8 cellular contexts compared by ENCODE assay signal in genomic region chr7:99500637-99501009, GRCh38. TPM values are rescaled to one million over a fixed set of nuclear protein-coding genes. Genes with fewer than 3 reads are reported as not detected.
DNase-seq lines count a peak whose midpoint lies in the region; ATAC-seq, FAIRE-seq and TF ChIP-seq lines count a peak whose summit lies in the region.

No MANE protein-coding gene starts in this region.

- H3K36me3 Mint-ChIP-seq in T-helper 2 cell treated with Interferon-gamma antibody and Interleukin-4, amounts not matched to agents 5 μg/mL and 100 μg/mL, for 36 hours (ENCODE audit: low read depth), result peaks cover 40% of the 10 kb centered on the region
- H3K36me3 Mint-ChIP-seq in astrocyte (ENCODE audit: low read depth, unreplicated experiment), result peaks cover 3% of the 10 kb centered on the region

- BruUV-seq in HepG2 (replicated peaks; lab: Mats Ljungman, UMichigan), result no TSS peak

- H3K9me3 ChIP-seq in astrocyte (ENCODE audit: insufficient read depth, low read depth, low read length) (no peaks in the 10 kb centered on the region), HepG2 (ENCODE audit: low read length) (no peaks in the 10 kb centered on the region), thoracic aorta (no peaks in the 10 kb centered on the region)

- H3K9ac ChIP-seq in astrocyte (ENCODE audit: low read length) (peak overlapping the region; percentile 96), HepG2 (ENCODE audit: insufficient read depth, low read depth, low read length) (peak overlapping the region; percentile 85)

- peaks cover 24% of the 10 kb centered on the region for H4K20me1 ChIP-seq in astrocyte (ENCODE audit: insufficient read depth, low read length)
- peaks cover 17% of the 10 kb centered on the region for H4K20me1 ChIP-seq in HepG2 (ENCODE audit: insufficient read depth, low read length)

- intact Hi-C loops in HepG2 (cut with micrococcal nuclease; ENCODE audit: unreplicated experiment), result loop anchor here (5.0 kb wide), 1 partner anchor 57 kb away; the partner anchor contains the start of gene ZNF655

- H3K4me2 ChIP-seq in astrocyte (ENCODE audit: low read length) (peak overlapping the region; percentile 97), HepG2 (ENCODE audit: low read depth, low read length) (peak overlapping the region; percentile 79)

- TF ChIP-seq RAD21 in HepG2 (CRISPR knock-in tag; IDR thresholded peaks at IDR 0.05), result no peak

- peak overlapping the region; percentile 90 for H3K27ac ChIP-seq in astrocyte (ENCODE audit: low read depth, low read length)
- peak overlapping the region; percentile 85 for H3K27ac ChIP-seq in HepG2 (ENCODE audit: extremely low read length, insufficient read depth, low read length)
- peak overlapping the region; percentile 93 to 95 for H3K27ac ChIP-seq in thoracic aorta

- no peak for TF ChIP-seq EP300 in HepG2 (IDR thresholded peaks at IDR 0.05; ENCODE audit: low read depth in 2 of 2, low read length in 2 of 2)
- TF ChIP-seq EP300 in HepG2 (CRISPR knock-in tag; IDR thresholded peaks at IDR 0.05; ENCODE audit: borderline replicate concordance), result no peak

- peak overlapping the region; percentile 99 for H3K27ac Mint-ChIP-seq in T-helper 2 cell treated with Interferon-gamma antibody and Interleukin-4, amounts not matched to agents 5 μg/mL and 100 μg/mL, for 36 hours
- H3K27ac Mint-ChIP-seq in astrocyte (ENCODE audit: unreplicated experiment), result peak overlapping the region; percentile 98

- CTCF ChIA-PET in HepG2 (lab: Yijun Ruan, JAX; ENCODE audit: low intra/inter-chr PET ratio, low total read pairs), result no interaction called here

- no peaks in the 10 kb centered on the region for H3K27me3 Mint-ChIP-seq in T-helper 2 cell treated with Interferon-gamma antibody and Interleukin-4, amounts not matched to agents 5 μg/mL and 100 μg/mL, for 36 hours (ENCODE audit: low read depth)
- no peaks in the 10 kb centered on the region for H3K27me3 Mint-ChIP-seq in astrocyte (ENCODE audit: low read depth, unreplicated experiment)

- no peak for DNase-seq in T-helper 2 cell treated with Interferon-gamma antibody and Interleukin-4, amounts not matched to agents 5 μg/mL and 100 μg/mL, for 36 hours (ENCODE audit: low spot score)
- DNase-seq in T-helper 2 cell, result no peak
- DNase-seq in astrocyte (ENCODE audit: low read depth), result no peak
- no peak for DNase-seq in HepG2 (ENCODE audit: low spot score)
- DNase-seq in thoracic aorta (ENCODE audit: low spot score), result no peak
- no peak for DNase-seq in NOMO-1 (lab: John Stamatoyannopoulos, UW; ENCODE audit: unreplicated experiment in 2 of 2)
- no peak for DNase-seq in DMS 273 (lab: John Stamatoyannopoulos, UW; ENCODE audit: unreplicated experiment)
- DNase-seq in GOT3 (lab: John Stamatoyannopoulos, UW), result no peak

- H3K4me3 Mint-ChIP-seq in T-helper 2 cell treated with Interferon-gamma antibody and Interleukin-4, amounts not matched to agents 5 μg/mL and 100 μg/mL, for 36 hours, result peak overlapping the region; percentile 95
- H3K4me3 Mint-ChIP-seq in astrocyte (ENCODE audit: unreplicated experiment), result peak overlapping the region; percentile 100

- no peak for TF ChIP-seq CTCF in astrocyte (IDR thresholded peaks at IDR 0.05; ENCODE audit: insufficient read depth, low read depth, low read length)
- TF ChIP-seq CTCF in HepG2 (CRISPR knock-in tag; IDR thresholded peaks at IDR 0.05), result no peak
- no peak for TF ChIP-seq CTCF in thoracic aorta (IDR thresholded peaks at IDR 0.05)

- no peaks in the 10 kb centered on the region for H3K36me3 ChIP-seq in astrocyte (ENCODE audit: insufficient read depth, low read length)
- peaks cover 2 to 5% of the 10 kb centered on the region in 2 experiments; a peak in 2 of 5 replicates for H3K36me3 ChIP-seq in HepG2 (replicated peaks in 1 of 2; ENCODE audit: control insufficient read depth in 1 of 2, insufficient read depth in 2 of 2, low read length in 2 of 2)
- no peaks in the 10 kb centered on the region for H3K36me3 ChIP-seq in thoracic aorta

- TF ChIP-seq POLR2A in HepG2 (IDR thresholded peaks at IDR 0.05; ENCODE audit: insufficient read depth in 1 of 2, low read depth in 2 of 2, low read length in 2 of 2), result no peak

- H3K4me3 ChIP-seq in astrocyte (ENCODE audit: insufficient read depth, low read depth, low read length) (peak overlapping the region; percentile 97), HepG2 (replicated peaks in 1 of 3; ENCODE audit: insufficient read depth in 1 of 3, low read depth in 2 of 3, low read length in 3 of 3) (peak overlapping the region; percentile 75 to 99 (median 98)), thoracic aorta (peak overlapping the region; percentile 88)

- ATAC-seq in HepG2, result no peak
- ATAC-seq in thoracic aorta (ENCODE audit: insufficient number of reproducible peaks, low FRiP score, low read depth), result no peak

- WGBS in HepG2 (ENCODE audit: low lambda C conversion rate), result 35% methylated on average over 16 of the region's 16 CpGs

- H3K4me1 Mint-ChIP-seq in T-helper 2 cell treated with Interferon-gamma antibody and Interleukin-4, amounts not matched to agents 5 μg/mL and 100 μg/mL, for 36 hours (ENCODE audit: low read depth), result peaks cover 23% of the 10 kb centered on the region
- H3K4me1 Mint-ChIP-seq in astrocyte (ENCODE audit: low read depth, unreplicated experiment), result peaks cover 9% of the 10 kb centered on the region

- peaks cover 10% of the 10 kb centered on the region for H3K9me3 Mint-ChIP-seq in T-helper 2 cell treated with Interferon-gamma antibody and Interleukin-4, amounts not matched to agents 5 μg/mL and 100 μg/mL, for 36 hours
- no peaks in the 10 kb centered on the region for H3K9me3 Mint-ChIP-seq in astrocyte (ENCODE audit: unreplicated experiment)

- FAIRE-seq in astrocyte (lab: Jason Lieb, UNC), result no peak
- FAIRE-seq in HepG2 (lab: Jason Lieb, UNC), result no peak

- H3K4me1 ChIP-seq in astrocyte (ENCODE audit: insufficient read depth, low read length) (peaks cover 10% of the 10 kb centered on the region), HepG2 (ENCODE audit: insufficient read depth, low read length) (peaks cover 21% of the 10 kb centered on the region), thoracic aorta (ENCODE audit: control insufficient read depth in 1 of 2, low read depth in 2 of 2) (peaks cover 28 to 34% of the 10 kb centered on the region in 2 donors)

- in situ Hi-C loops in HepG2 (cut with HindIII; ENCODE audit: extremely low pct_ligation_motif_present, low pct_unique_long_range_greater_than_20kb), result no loop called here

- peak overlapping the region; percentile 85 for H2AFZ ChIP-seq in astrocyte (ENCODE audit: low read depth, low read length)
- no peak overlapping the region for H2AFZ ChIP-seq in HepG2 (ENCODE audit: low read length)

- H3K79me2 ChIP-seq in astrocyte (ENCODE audit: insufficient read depth, low read length) (peaks cover 61% of the 10 kb centered on the region), HepG2 (ENCODE audit: insufficient read depth, low read length) (peaks cover 44% of the 10 kb centered on the region)

- POLR2A ChIA-PET in HepG2 (lab: Yijun Ruan, JAX), result interaction anchor here (0.7 to 4.5 kb wide), 11 partner anchors 27 to 475 kb away, joined by 3 to 31 read pairs (median 7); partner anchors contain the start of genes ATP5MF, AZGP1, CPSF4 and FAM200A

- H3K27me3 ChIP-seq in astrocyte (ENCODE audit: insufficient read depth, low read length) (no peaks in the 10 kb centered on the region), HepG2 (ENCODE audit: control insufficient read depth in 1 of 2, insufficient read depth in 2 of 2, low read length in 2 of 2) (no peaks in the 10 kb centered on the region; a peak in 1 of 5 replicates), thoracic aorta (replicated peaks; ENCODE audit: insufficient read depth) (no peaks in the 10 kb centered on the region)

RNA-seq across cellular contexts. Expression of gene ZNF394, which starts 0.5 kb away (rescaled TPM):
- total RNA-seq in astrocyte (20.0 and 25.7 TPM in 2 replicates), HepG2 (2016; rRNA removed; fragmentation: Illumina TruSeq; extraction: Trizol) (18.7 and 19.6 TPM in 2 replicates), thoracic aorta (10 to 100 TPM; 28.4 to 54.9 TPM)
- 14.4 and 15.6 TPM in 2 replicates for total RNA-seq in HepG2 (2016; cell fraction: cytosol; rRNA removed; fragmentation: Illumina TruSeq; extraction: Trizol; ENCODE audit: low read depth)
- total RNA-seq in HepG2 (2016; cell fraction: insoluble cytoplasmic fraction; rRNA removed; fragmentation: Illumina TruSeq; extraction: Trizol), result 17.1 and 18.1 TPM in 2 replicates
- 18.0 and 18.1 TPM in 2 replicates for total RNA-seq in HepG2 (2016; cell fraction: membrane; rRNA removed; fragmentation: Illumina TruSeq; extraction: Trizol)
- total RNA-seq in HepG2 (2016; cell fraction: nucleus; rRNA removed; fragmentation: Illumina TruSeq; extraction: Trizol), result 12.9 and 15.2 TPM in 2 replicates
- 7.8 and 8.6 TPM in 2 replicates for polyA plus RNA-seq in HepG2 (2011; rRNA removed)
- 6.9 and 7.2 TPM in 2 replicates for polyA plus RNA-seq in HepG2 (2011; cell fraction: cytosol; rRNA removed)
- 9.1 and 13.1 TPM in 2 replicates for polyA plus RNA-seq in HepG2 (2011; cell fraction: nucleus; rRNA removed)
- polyA plus RNA-seq in HepG2 (2012), result 7.0 and 7.3 TPM in 2 replicates
- polyA plus RNA-seq in HepG2 (2016; cell fraction: cytosol; fragmentation: Illumina TruSeq; extraction: Trizol; ENCODE audit: low read depth), result 2.2 and 2.9 TPM in 2 replicates
- polyA plus RNA-seq in HepG2 (2016; cell fraction: insoluble cytoplasmic fraction; fragmentation: Illumina TruSeq; extraction: Trizol; ENCODE audit: low read depth), result 12.0 and 13.7 TPM in 2 replicates
- 4.1 and 4.3 TPM in 2 replicates for polyA plus RNA-seq in HepG2 (2016; cell fraction: membrane; fragmentation: Illumina TruSeq; extraction: Trizol; ENCODE audit: low read depth)
- 20.5 and 23.9 TPM in 2 replicates for polyA plus RNA-seq in HepG2 (2016; cell fraction: nucleus; fragmentation: Illumina TruSeq; extraction: Trizol; ENCODE audit: insufficient read depth, low read depth)
- 9.5 and 16.3 TPM in 2 replicates for polyA minus RNA-seq in HepG2 (2011; rRNA and poly(A)+ RNA removed; ENCODE audit: low replicate concordance)
- polyA minus RNA-seq in HepG2 (2011; cell fraction: cytosol; rRNA and poly(A)+ RNA removed), result 7.2 and 9.4 TPM in 2 replicates
- polyA minus RNA-seq in HepG2 (2011; cell fraction: nucleus; rRNA and poly(A)+ RNA removed), result 20.2 and 23.1 TPM in 2 replicates

RNA-seq across cellular contexts. Expression of gene ZKSCAN5, which starts 3.8 kb away (rescaled TPM):
- total RNA-seq in astrocyte (15.3 and 16.4 TPM in 2 replicates), HepG2 (2016; rRNA removed; fragmentation: Illumina TruSeq; extraction: Trizol) (11.7 and 14.4 TPM in 2 replicates), thoracic aorta (10 to 100 TPM in 1 of 2 donors, 1 to 10 TPM in 1; 5.1 to 10.2 TPM)
- 2.1 and 2.3 TPM in 2 replicates for total RNA-seq in HepG2 (2016; cell fraction: cytosol; rRNA removed; fragmentation: Illumina TruSeq; extraction: Trizol; ENCODE audit: low read depth)
- 11.7 and 14.5 TPM in 2 replicates for total RNA-seq in HepG2 (2016; cell fraction: insoluble cytoplasmic fraction; rRNA removed; fragmentation: Illumina TruSeq; extraction: Trizol)
- total RNA-seq in HepG2 (2016; cell fraction: membrane; rRNA removed; fragmentation: Illumina TruSeq; extraction: Trizol), result 7.0 and 7.8 TPM in 2 replicates
- 7.9 and 10.0 TPM in 2 replicates for total RNA-seq in HepG2 (2016; cell fraction: nucleus; rRNA removed; fragmentation: Illumina TruSeq; extraction: Trizol)
- 5.2 and 5.5 TPM in 2 replicates for polyA plus RNA-seq in HepG2 (2011; rRNA removed)
- 3.4 and 4.6 TPM in 2 replicates for polyA plus RNA-seq in HepG2 (2011; cell fraction: cytosol; rRNA removed)
- 4.1 and 5.2 TPM in 2 replicates for polyA plus RNA-seq in HepG2 (2011; cell fraction: nucleus; rRNA removed)
- polyA plus RNA-seq in HepG2 (2012), result 5.5 and 5.7 TPM in 2 replicates
- polyA plus RNA-seq in HepG2 (2016; cell fraction: cytosol; fragmentation: Illumina TruSeq; extraction: Trizol; ENCODE audit: low read depth), result 1.1 TPM in 2 replicates
- polyA plus RNA-seq in HepG2 (2016; cell fraction: insoluble cytoplasmic fraction; fragmentation: Illumina TruSeq; extraction: Trizol; ENCODE audit: low read depth), result 11.4 and 12.4 TPM in 2 replicates
- polyA plus RNA-seq in HepG2 (2016; cell fraction: membrane; fragmentation: Illumina TruSeq; extraction: Trizol; ENCODE audit: low read depth), result 3.6 and 3.8 TPM in 2 replicates
- 12.5 and 12.6 TPM in 2 replicates for polyA plus RNA-seq in HepG2 (2016; cell fraction: nucleus; fragmentation: Illumina TruSeq; extraction: Trizol; ENCODE audit: insufficient read depth, low read depth)
- polyA minus RNA-seq in HepG2 (2011; rRNA and poly(A)+ RNA removed; ENCODE audit: low replicate concordance), result 10.3 and 16.0 TPM in 2 replicates
- 6.9 and 7.2 TPM in 2 replicates for polyA minus RNA-seq in HepG2 (2011; cell fraction: cytosol; rRNA and poly(A)+ RNA removed)
- 13.4 and 16.0 TPM in 2 replicates for polyA minus RNA-seq in HepG2 (2011; cell fraction: nucleus; rRNA and poly(A)+ RNA removed)

RNA-seq across cellular contexts. Expression of gene ZNF789, which starts 27.9 kb away (rescaled TPM):
- total RNA-seq in astrocyte (18.3 and 21.7 TPM in 2 replicates), HepG2 (2016; rRNA removed; fragmentation: Illumina TruSeq; extraction: Trizol) (15.3 and 19.8 TPM in 2 replicates), thoracic aorta (10 to 100 TPM in 1 of 2 donors, 1 to 10 TPM in 1; 3.5 to 12.4 TPM)
- 3.7 and 4.4 TPM in 2 replicates for total RNA-seq in HepG2 (2016; cell fraction: cytosol; rRNA removed; fragmentation: Illumina TruSeq; extraction: Trizol; ENCODE audit: low read depth)
- 15.1 and 21.5 TPM in 2 replicates for total RNA-seq in HepG2 (2016; cell fraction: insoluble cytoplasmic fraction; rRNA removed; fragmentation: Illumina TruSeq; extraction: Trizol)
- 7.7 and 8.6 TPM in 2 replicates for total RNA-seq in HepG2 (2016; cell fraction: membrane; rRNA removed; fragmentation: Illumina TruSeq; extraction: Trizol)
- 26.7 and 33.3 TPM in 2 replicates for total RNA-seq in HepG2 (2016; cell fraction: nucleus; rRNA removed; fragmentation: Illumina TruSeq; extraction: Trizol)
- 23.6 and 25.1 TPM in 2 replicates for polyA plus RNA-seq in HepG2 (2011; rRNA removed)
- polyA plus RNA-seq in HepG2 (2011; cell fraction: cytosol; rRNA removed), result 5.3 and 6.0 TPM in 2 replicates
- polyA plus RNA-seq in HepG2 (2011; cell fraction: nucleus; rRNA removed), result 37.8 and 43.5 TPM in 2 replicates
- 14.1 and 19.0 TPM in 2 replicates for polyA plus RNA-seq in HepG2 (2012)
- 1.8 and 2.2 TPM in 2 replicates for polyA plus RNA-seq in HepG2 (2016; cell fraction: cytosol; fragmentation: Illumina TruSeq; extraction: Trizol; ENCODE audit: low read depth)
- polyA plus RNA-seq in HepG2 (2016; cell fraction: insoluble cytoplasmic fraction; fragmentation: Illumina TruSeq; extraction: Trizol; ENCODE audit: low read depth), result 13.3 and 13.4 TPM in 2 replicates
- 4.7 and 4.8 TPM in 2 replicates for polyA plus RNA-seq in HepG2 (2016; cell fraction: membrane; fragmentation: Illumina TruSeq; extraction: Trizol; ENCODE audit: low read depth)
- polyA plus RNA-seq in HepG2 (2016; cell fraction: nucleus; fragmentation: Illumina TruSeq; extraction: Trizol; ENCODE audit: insufficient read depth, low read depth), result 98.8 and 103 TPM in 2 replicates
- 12.0 and 13.0 TPM in 2 replicates for polyA minus RNA-seq in HepG2 (2011; rRNA and poly(A)+ RNA removed; ENCODE audit: low replicate concordance)
- 3.8 and 4.5 TPM in 2 replicates for polyA minus RNA-seq in HepG2 (2011; cell fraction: cytosol; rRNA and poly(A)+ RNA removed)
- polyA minus RNA-seq in HepG2 (2011; cell fraction: nucleus; rRNA and poly(A)+ RNA removed), result 35.5 and 38.5 TPM in 2 replicates

RNA-seq across cellular contexts. Expression of gene ATP5MF, which starts 34.7 kb away (rescaled TPM):
- 307 and 329 TPM in 2 replicates for total RNA-seq in astrocyte
- total RNA-seq in HepG2 (2016; rRNA removed; fragmentation: Illumina TruSeq; extraction: Trizol), result 763 and 795 TPM in 2 replicates
- 192 and 225 TPM in 2 replicates for total RNA-seq in HepG2 (2016; cell fraction: cytosol; rRNA removed; fragmentation: Illumina TruSeq; extraction: Trizol; ENCODE audit: low read depth)
- 739 and 853 TPM in 2 replicates for total RNA-seq in HepG2 (2016; cell fraction: insoluble cytoplasmic fraction; rRNA removed; fragmentation: Illumina TruSeq; extraction: Trizol)
- total RNA-seq in HepG2 (2016; cell fraction: membrane; rRNA removed; fragmentation: Illumina TruSeq; extraction: Trizol), result 219 and 221 TPM in 2 replicates
- total RNA-seq in HepG2 (2016; cell fraction: nucleus; rRNA removed; fragmentation: Illumina TruSeq; extraction: Trizol), result 218 and 231 TPM in 2 replicates
- polyA plus RNA-seq in HepG2 (2011; rRNA removed), result 499 and 597 TPM in 2 replicates
- 2,085 and 3,530 TPM in 2 replicates for polyA plus RNA-seq in HepG2 (2011; cell fraction: cytosol; rRNA removed)
- 244 and 284 TPM in 2 replicates for polyA plus RNA-seq in HepG2 (2011; cell fraction: nucleus; rRNA removed)
- polyA plus RNA-seq in HepG2 (2012), result 637 and 680 TPM in 2 replicates
- polyA plus RNA-seq in HepG2 (2016; cell fraction: cytosol; fragmentation: Illumina TruSeq; extraction: Trizol; ENCODE audit: low read depth), result 248 and 262 TPM in 2 replicates
- 929 and 1,047 TPM in 2 replicates for polyA plus RNA-seq in HepG2 (2016; cell fraction: insoluble cytoplasmic fraction; fragmentation: Illumina TruSeq; extraction: Trizol; ENCODE audit: low read depth)
- 251 and 271 TPM in 2 replicates for polyA plus RNA-seq in HepG2 (2016; cell fraction: membrane; fragmentation: Illumina TruSeq; extraction: Trizol; ENCODE audit: low read depth)
- polyA plus RNA-seq in HepG2 (2016; cell fraction: nucleus; fragmentation: Illumina TruSeq; extraction: Trizol; ENCODE audit: insufficient read depth, low read depth), result 503 and 520 TPM in 2 replicates
- 52.9 and 245 TPM in 2 replicates for polyA minus RNA-seq in HepG2 (2011; rRNA and poly(A)+ RNA removed; ENCODE audit: low replicate concordance)
- polyA minus RNA-seq in HepG2 (2011; cell fraction: cytosol; rRNA and poly(A)+ RNA removed), result 117 and 125 TPM in 2 replicates
- 49.1 and 56.3 TPM in 2 replicates for polyA minus RNA-seq in HepG2 (2011; cell fraction: nucleus; rRNA and poly(A)+ RNA removed)
- total RNA-seq in thoracic aorta, result 100 to 1,000 TPM; 137 to 776 TPM

RNA-seq across cellular contexts. Expression of gene FAM200A, which starts 51.3 kb away (rescaled TPM):
- total RNA-seq in astrocyte (4.7 TPM in 2 replicates), HepG2 (2016; rRNA removed; fragmentation: Illumina TruSeq; extraction: Trizol) (6.3 and 10.4 TPM in 2 replicates), thoracic aorta (1 to 10 TPM; 3.1 to 4.3 TPM)
- 1.0 and 1.3 TPM in 2 replicates for total RNA-seq in HepG2 (2016; cell fraction: cytosol; rRNA removed; fragmentation: Illumina TruSeq; extraction: Trizol; ENCODE audit: low read depth)
- total RNA-seq in HepG2 (2016; cell fraction: insoluble cytoplasmic fraction; rRNA removed; fragmentation: Illumina TruSeq; extraction: Trizol), result 6.0 and 8.6 TPM in 2 replicates
- 3.2 and 3.9 TPM in 2 replicates for total RNA-seq in HepG2 (2016; cell fraction: membrane; rRNA removed; fragmentation: Illumina TruSeq; extraction: Trizol)
- total RNA-seq in HepG2 (2016; cell fraction: nucleus; rRNA removed; fragmentation: Illumina TruSeq; extraction: Trizol), result 3.5 and 4.0 TPM in 2 replicates
- 4.7 and 5.4 TPM in 2 replicates for polyA plus RNA-seq in HepG2 (2011; rRNA removed)
- 3.4 and 4.4 TPM in 2 replicates for polyA plus RNA-seq in HepG2 (2011; cell fraction: cytosol; rRNA removed)
- polyA plus RNA-seq in HepG2 (2011; cell fraction: nucleus; rRNA removed), result 0.87 and 1.9 TPM in 2 replicates
- 4.5 and 5.0 TPM in 2 replicates for polyA plus RNA-seq in HepG2 (2012)
- polyA plus RNA-seq in HepG2 (2016; cell fraction: cytosol; fragmentation: Illumina TruSeq; extraction: Trizol; ENCODE audit: low read depth), result 0.53 and 0.85 TPM in 2 replicates
- polyA plus RNA-seq in HepG2 (2016; cell fraction: insoluble cytoplasmic fraction; fragmentation: Illumina TruSeq; extraction: Trizol; ENCODE audit: low read depth), result 8.3 and 10.1 TPM in 2 replicates
- 1.4 and 1.9 TPM in 2 replicates for polyA plus RNA-seq in HepG2 (2016; cell fraction: membrane; fragmentation: Illumina TruSeq; extraction: Trizol; ENCODE audit: low read depth)
- polyA plus RNA-seq in HepG2 (2016; cell fraction: nucleus; fragmentation: Illumina TruSeq; extraction: Trizol; ENCODE audit: insufficient read depth, low read depth), result 5.9 and 6.7 TPM in 2 replicates
- 1.1 and 3.9 TPM in 2 replicates for polyA minus RNA-seq in HepG2 (2011; rRNA and poly(A)+ RNA removed; ENCODE audit: low replicate concordance)
- polyA minus RNA-seq in HepG2 (2011; cell fraction: cytosol; rRNA and poly(A)+ RNA removed), result 2.8 and 3.8 TPM in 2 replicates
- 6.2 and 7.5 TPM in 2 replicates for polyA minus RNA-seq in HepG2 (2011; cell fraction: nucleus; rRNA and poly(A)+ RNA removed)
